8 cellular contexts compared by ENCODE assay signal in genomic region chr1:150976879-150977694, GRCh38. TPM values are rescaled to one million over a fixed set of nuclear protein-coding genes. Genes with fewer than 3 reads are reported as not detected.
DNase-seq lines count a peak whose midpoint lies in the region; ATAC-seq lines count a peak whose summit lies in the region.

No MANE protein-coding gene starts in this region.

- peak overlapping the region; percentile 43 for H3K4me3 ChIP-seq in skeletal muscle satellite cell (ENCODE audit: low read length)

- peak overlapping the region; percentile 50 for H3K27ac Mint-ChIP-seq in T-helper 1 cell treated with Interleukin-12 subunit alpha and Interleukin-12 subunit beta and Interleukin-4 antibody, amounts not matched to agents 30 μg/mL and 1 μg/mL, for 36 hours
- peak overlapping the region; percentile 90 for H3K27ac Mint-ChIP-seq in activated naive CD8-positive, alpha-beta T cell treated with anti-CD3 and anti-CD28 coated beads, Interleukin-2, amount 50 U/mL, for 24 hours

- peaks cover 36% of the 10 kb centered on the region for H3K4me1 Mint-ChIP-seq in T-helper 1 cell treated with Interleukin-12 subunit alpha and Interleukin-12 subunit beta and Interleukin-4 antibody, amounts not matched to agents 30 μg/mL and 1 μg/mL, for 36 hours (ENCODE audit: low read depth)
- H3K4me1 Mint-ChIP-seq in activated naive CD8-positive, alpha-beta T cell treated with anti-CD3 and anti-CD28 coated beads, Interleukin-2, amount 50 U/mL, for 24 hours: peaks cover 58% of the 10 kb centered on the region

- H3K4me3 Mint-ChIP-seq in T-helper 1 cell treated with Interleukin-12 subunit alpha and Interleukin-12 subunit beta and Interleukin-4 antibody, amounts not matched to agents 30 μg/mL and 1 μg/mL, for 36 hours: peak overlapping the region; percentile 81
- H3K4me3 Mint-ChIP-seq in activated naive CD8-positive, alpha-beta T cell treated with anti-CD3 and anti-CD28 coated beads, Interleukin-2, amount 50 U/mL, for 24 hours: peak overlapping the region; percentile 79

- peaks cover 61% of the 10 kb centered on the region for H3K4me1 ChIP-seq in skeletal muscle satellite cell (ENCODE audit: control insufficient read depth, insufficient read depth, low read length)

- peak; percentile 70 for DNase-seq in NK-92 treated with Interleukin-12 subunit alpha and Interleukin-12 subunit beta, amount 100 ng/mL, for 24 hours (lab: John Stamatoyannopoulos, UW)
- DNase-seq in NK-92 (lab: John Stamatoyannopoulos, UW; ENCODE audit: unreplicated experiment) (no peak), hypothalamus (lab: John Stamatoyannopoulos, UW) (peak in 46 of 51 donors; percentile 12 to 85 (median 62))
- peak; percentile 86 for DNase-seq in activated naive CD8-positive, alpha-beta T cell treated with anti-CD3 and anti-CD28 coated beads, Interleukin-2, amount 50 U/mL, for 24 hours

- peaks cover 7% of the 10 kb centered on the region for H3K36me3 Mint-ChIP-seq in T-helper 1 cell treated with Interleukin-12 subunit alpha and Interleukin-12 subunit beta and Interleukin-4 antibody, amounts not matched to agents 30 μg/mL and 1 μg/mL, for 36 hours (ENCODE audit: low read depth)
- peaks cover 13% of the 10 kb centered on the region for H3K36me3 Mint-ChIP-seq in activated naive CD8-positive, alpha-beta T cell treated with anti-CD3 and anti-CD28 coated beads, Interleukin-2, amount 50 U/mL, for 24 hours (ENCODE audit: low read depth)

- peak; percentile 61 for ATAC-seq in activated naive CD8-positive, alpha-beta T cell treated with anti-CD3 and anti-CD28 coated beads, Interleukin-2, amount 50 U/mL, for 24 hours
- ATAC-seq in GM21423 (IDR thresholded peaks at IDR 0.05; ENCODE audit: unreplicated experiment) (no peak), GM18867 (IDR thresholded peaks at IDR 0.05; ENCODE audit: unreplicated experiment) (no peak)

- no peaks in the 10 kb centered on the region for H3K36me3 ChIP-seq in skeletal muscle satellite cell (ENCODE audit: insufficient read depth, low read length)

- peak overlapping the region; percentile 71 for H3K4me2 ChIP-seq in skeletal muscle satellite cell (ENCODE audit: low read length)

- no peaks in the 10 kb centered on the region for H3K27me3 ChIP-seq in skeletal muscle satellite cell (ENCODE audit: control insufficient read depth, insufficient read depth, low read length)

- no peaks in the 10 kb centered on the region for H3K27me3 Mint-ChIP-seq in T-helper 1 cell treated with Interleukin-12 subunit alpha and Interleukin-12 subunit beta and Interleukin-4 antibody, amounts not matched to agents 30 μg/mL and 1 μg/mL, for 36 hours (ENCODE audit: low read depth)
- H3K27me3 Mint-ChIP-seq in activated naive CD8-positive, alpha-beta T cell treated with anti-CD3 and anti-CD28 coated beads, Interleukin-2, amount 50 U/mL, for 24 hours: no peaks in the 10 kb centered on the region

- no peaks in the 10 kb centered on the region for H3K9me3 ChIP-seq in skeletal muscle satellite cell (replicated peaks; ENCODE audit: low read length)

- peak overlapping the region; percentile 42 for H3K9ac ChIP-seq in skeletal muscle satellite cell (ENCODE audit: low read depth, low read length)

- H3K9me3 Mint-ChIP-seq in T-helper 1 cell treated with Interleukin-12 subunit alpha and Interleukin-12 subunit beta and Interleukin-4 antibody, amounts not matched to agents 30 μg/mL and 1 μg/mL, for 36 hours: no peaks in the 10 kb centered on the region
- H3K9me3 Mint-ChIP-seq in activated naive CD8-positive, alpha-beta T cell treated with anti-CD3 and anti-CD28 coated beads, Interleukin-2, amount 50 U/mL, for 24 hours: no peaks in the 10 kb centered on the region

RNA-seq across cellular contexts. Expression of gene CERS2, which starts 2.5 kb away (rescaled TPM):
- total RNA-seq in skeletal muscle satellite cell (2012; rRNA removed): 97.8 and 105 TPM in 2 replicates

RNA-seq across cellular contexts. Expression of gene ANXA9, which starts 5.0 kb away (rescaled TPM):
- total RNA-seq in skeletal muscle satellite cell (2012; rRNA removed): 0.76 TPM in 1 of 2 replicates, not detected in the other

RNA-seq across cellular contexts. Expression of gene MINDY1, which starts 29.6 kb away (rescaled TPM):
- 6.8 and 7.2 TPM in 2 replicates for total RNA-seq in skeletal muscle satellite cell (2012; rRNA removed)

RNA-seq across cellular contexts. Expression of gene PRUNE1, which starts 31.2 kb away (rescaled TPM):
- 4.1 and 8.5 TPM in 2 replicates for total RNA-seq in skeletal muscle satellite cell (2012; rRNA removed)

RNA-seq across cellular contexts. Expression of gene SETDB1, which starts 50.9 kb away (rescaled TPM):
- total RNA-seq in skeletal muscle satellite cell (2012; rRNA removed): 30.4 and 31.5 TPM in 2 replicates
